10 cellular contexts compared by ENCODE assay signal in genomic region chr9:72193478-72193881, GRCh38. TPM values are rescaled to one million over a fixed set of nuclear protein-coding genes. Genes with fewer than 3 reads are reported as not detected.
DNase-seq lines count a peak whose midpoint lies in the region; ATAC-seq and TF ChIP-seq lines count a peak whose summit lies in the region.
"Had no signal": no experiment of that assay in that cellular context is flagged by ENCODE, and none has a peak within 500 bp of the region (broad histone marks: within the 10 kb centered on the region; RNA-seq: fewer than 3 reads in every experiment).

No MANE protein-coding gene starts in this region.

- H3K9me3 ChIP-seq in esophagus muscularis mucosa (no peaks in the 10 kb centered on the region), aorta (ENCODE audit: control insufficient read depth, low read length) (peaks cover 3% of the 10 kb centered on the region), transverse colon (no peaks in the 10 kb centered on the region)
- H3K9me3 ChIP-seq: lower lobe of right lung had no signal

- WGBS in esophagus muscularis mucosa = 100% methylated on average over 3 of the region's 5 CpGs
- WGBS in aorta, 2 donors = 72 to 82% methylated on average over 5 of the region's 5 CpGs
- WGBS in transverse colon (ENCODE audit: low coverage in 1 of 2), 2 donors = 82 to 83% methylated on average over 1 to 5 of the region's 5 CpGs

- TF ChIP-seq POLR2A in esophagus muscularis mucosa (IDR thresholded peaks at IDR 0.05; ENCODE audit: low read depth) = no peak
- TF ChIP-seq POLR2A in transverse colon (IDR thresholded peaks at IDR 0.05) = no peak

- H3K4me1 ChIP-seq in esophagus muscularis mucosa (no peaks in the 10 kb centered on the region), aorta (ENCODE audit: control insufficient read depth in 1 of 2, insufficient read depth in 2 of 2, low read length in 2 of 2) (no peaks in the 10 kb centered on the region), transverse colon (no peaks in the 10 kb centered on the region)
- H3K4me1 ChIP-seq: lower lobe of right lung had no signal

- TF ChIP-seq CTCF in esophagus muscularis mucosa (IDR thresholded peaks at IDR 0.05) (no peak), dorsolateral prefrontal cortex (IDR thresholded peaks at IDR 0.05 in 54 of 56, conservative IDR thresholded peaks at IDR 0.05 in 2 of 56; ENCODE audit: low read depth in 1 of 56, partially characterized antibody in 56 of 56) (no peak), transverse colon (IDR thresholded peaks at IDR 0.05) (no peak)

- intact Hi-C loops in esophagus muscularis mucosa (cut with DNase I) (no loop called here), aorta (cut with DNase I) (no loop called here), dorsolateral prefrontal cortex (cut with DNase I) (no loop called here), transverse colon (cut with DNase I; ENCODE audit: low total_unique reads) (no loop called here)

- H3K4me3 ChIP-seq in esophagus muscularis mucosa (no peak overlapping the region), aorta (ENCODE audit: low read length in 2 of 2) (no peak overlapping the region), dorsolateral prefrontal cortex (no peak overlapping the region), transverse colon (no peak overlapping the region)
- H3K4me3 ChIP-seq: lower lobe of right lung had no signal

- peaks cover 0 to 6% (median 0%) of the 10 kb centered on the region in 4 donors for H3K27me3 ChIP-seq in esophagus muscularis mucosa
- H3K27me3 ChIP-seq in aorta (ENCODE audit: control insufficient read depth in 1 of 2, insufficient read depth in 2 of 2, low read length in 1 of 2) = no peaks in the 10 kb centered on the region
- no peaks in the 10 kb centered on the region for H3K27me3 ChIP-seq in dorsolateral prefrontal cortex
- H3K27me3 ChIP-seq in transverse colon = no peaks in the 10 kb centered on the region

- ATAC-seq in GM19025 (IDR thresholded peaks at IDR 0.05; ENCODE audit: low read depth, unreplicated experiment) = peak; percentile 97
- peak; percentile 88 for ATAC-seq in GM21825 (IDR thresholded peaks at IDR 0.05; ENCODE audit: unreplicated experiment)
- peak; percentile 92 for ATAC-seq in HG03196 (IDR thresholded peaks at IDR 0.05; ENCODE audit: unreplicated experiment)
- ATAC-seq in aorta (ENCODE audit: low FRiP score) = no peak
- ATAC-seq: lower lobe of right lung had no signal

- no peak for TF ChIP-seq EP300 in esophagus muscularis mucosa (IDR thresholded peaks at IDR 0.05)
- no peak for TF ChIP-seq EP300 in transverse colon (IDR thresholded peaks at IDR 0.05; ENCODE audit: low read depth)

- in situ Hi-C loops in transverse colon (cut with MboI; ENCODE audit: low pct_ligation_motif_present in 1 of 4, low pct_unique_long_range_greater_than_20kb in 1 of 4, low sequenced_read_pairs in 3 of 4) = no loop called here

- H3K36me3 ChIP-seq in esophagus muscularis mucosa (no peaks in the 10 kb centered on the region), aorta (ENCODE audit: control insufficient read depth in 1 of 2, insufficient read depth in 2 of 2, low read length in 1 of 2) (no peaks in the 10 kb centered on the region), transverse colon (no peaks in the 10 kb centered on the region)
- H3K36me3 ChIP-seq: lower lobe of right lung had no signal

- H3K27ac ChIP-seq in esophagus muscularis mucosa (replicated peaks in 1 of 4) = no peak overlapping the region
- H3K27ac ChIP-seq in aorta (ENCODE audit: low read depth in 1 of 2, low read length in 2 of 2) = no peak overlapping the region
- no peak overlapping the region for H3K27ac ChIP-seq in dorsolateral prefrontal cortex
- H3K27ac ChIP-seq in transverse colon = no peak overlapping the region
- H3K27ac ChIP-seq: lower lobe of right lung had no signal

- peak; percentile 81 for DNase-seq in esophagus muscularis mucosa (ENCODE audit: extremely low spot score)
- no peak for DNase-seq in aorta
- no peak for DNase-seq in anterior cingulate cortex (lab: John Stamatoyannopoulos, UW)
- DNase-seq in dorsolateral prefrontal cortex = no peak
- DNase-seq in transverse colon = no peak
- DNase-seq: lower lobe of right lung had no signal

RNA-seq across cellular contexts. Expression of gene GDA, which starts 44.2 kb away (rescaled TPM):
- total RNA-seq in esophagus muscularis mucosa = not detected
- total RNA-seq in aorta = not detected
- polyA plus RNA-seq in aorta = 10 to 100 TPM in 1 of 2 donors, not detected in 1; 28.7 TPM
- total RNA-seq in dorsolateral prefrontal cortex = 100 to 1,000 TPM in 66 of 120 experiments, 10 to 100 TPM in 54; 25.7 to 179 (median 102) TPM
- 10 to 100 TPM in 3 of 4 donors, 1 to 10 TPM in 1; 1.2 to 89.9 (median 55.9) TPM for total RNA-seq in transverse colon
- total RNA-seq: activated T-helper 1 cell treated with anti-CD3 and anti-CD28 coated beads, Interleukin-12 subunit alpha, Interleukin-12 subunit beta, Interleukin-2, Interleukin-4 antibody, amounts not matched to agents 30 ng/mL and 10 ng/mL and 1 ng/mL, durations not matched to agents 14 hours and 24 hours and 36 hours had no signal
